ENCODE assay signal across 11 cellular contexts in the genomic region with DNA sequence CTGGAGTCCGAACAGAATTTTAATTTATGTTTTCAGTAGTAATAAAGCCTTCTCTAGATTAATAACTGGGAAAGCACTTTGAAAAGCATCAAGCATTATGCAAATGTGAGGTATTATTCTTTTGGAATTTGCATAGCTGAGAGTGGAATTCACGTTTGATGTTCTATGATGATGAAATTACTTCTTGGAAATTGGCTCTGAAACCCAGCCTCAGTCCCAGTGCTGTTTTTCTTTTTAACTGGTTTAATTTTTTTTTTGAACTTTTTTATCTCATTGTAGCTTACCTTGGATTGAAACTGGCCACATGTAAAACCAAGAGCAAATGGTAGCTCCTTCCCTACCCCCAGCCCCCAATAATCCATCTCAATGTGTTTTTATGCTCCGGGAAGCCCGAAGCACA. TPM values are rescaled to one million over a fixed set of nuclear protein-coding genes. Genes with fewer than 3 reads are reported as not detected.
A peak's percentile ranks its signal among the peaks of the same experiment; 100 is the strongest.
DNase-seq lines count a peak whose midpoint lies in the region; ATAC-seq and TF ChIP-seq lines count a peak whose summit lies in the region.
"Had no signal": no experiment of that assay in that cellular context is flagged by ENCODE, and none has a peak within 500 bp of the region (broad histone marks: within the 10 kb centered on the region; RNA-seq: fewer than 3 reads in every experiment).

No MANE protein-coding gene starts in this region.

- WGBS in endodermal cell (ENCODE audit: insufficient coverage in 1 of 2, insufficient read length in 1 of 2), 2 experiments, result 91 to 97% methylated on average over 2 to 4 of the region's 4 CpGs

- no peak for TF ChIP-seq POLR2A in breast epithelium (IDR thresholded peaks at IDR 0.05)

- H3K27me3 ChIP-seq in breast epithelium (no peaks in the 10 kb centered on the region), endodermal cell (ENCODE audit: control insufficient read depth, insufficient read depth, low read length, poor library complexity, severe bottlenecking) (no peaks in the 10 kb centered on the region)

- H3K9me3 Mint-ChIP-seq in MCF 10A (ENCODE audit: unreplicated experiment), result peaks cover 10% of the 10 kb centered on the region
- peaks cover 11% of the 10 kb centered on the region for H3K9me3 Mint-ChIP-seq in activated T-helper 17 cell treated with anti-CD3 and anti-CD28 coated beads, Interleukin-2, amount 50 U/mL, for 72 hours
- H3K9me3 Mint-ChIP-seq in memory B cell, result peaks cover 6% of the 10 kb centered on the region
- peaks cover 13% of the 10 kb centered on the region for H3K9me3 Mint-ChIP-seq in type B pancreatic cell
- peaks cover 39% of the 10 kb centered on the region for H3K9me3 Mint-ChIP-seq in endodermal cell

- H3K9me3 ChIP-seq in breast epithelium (peaks cover 0 to 4% of the 10 kb centered on the region in 2 donors), endodermal cell (ENCODE audit: control insufficient read depth, low read length) (peaks cover 38% of the 10 kb centered on the region)
- H3K9me3 ChIP-seq: SK-N-SH had no signal

- H3K4me3 ChIP-seq in breast epithelium (peak overlapping the region in 2 of 3 donors; percentile 3 to 28), endodermal cell (ENCODE audit: low read length) (no peak overlapping the region)

- no TSS peak for BruUV-seq in MCF 10A (replicated peaks; lab: Mats Ljungman, UMichigan)

- CTCF ChIA-PET in MCF 10A (lab: Yijun Ruan, JAX), result interaction anchor here (0.6 to 0.7 kb wide), 2 partner anchors 115 to 627 kb away, joined by 4 to 5 read pairs; no protein-coding TSS in a partner anchor

- ATAC-seq in activated T-helper 17 cell treated with anti-CD3 and anti-CD28 coated beads, Interleukin-2, amount 50 U/mL, for 72 hours (replicated peaks), result peak; percentile 23
- ATAC-seq in memory B cell (ENCODE audit: low read depth) (no peak), GM21723 (IDR thresholded peaks at IDR 0.05; ENCODE audit: unreplicated experiment) (no peak), HG03039 (IDR thresholded peaks at IDR 0.05; ENCODE audit: unreplicated experiment) (no peak)

- POLR2A ChIA-PET in MCF 10A (lab: Yijun Ruan, JAX), result interaction anchor here (0.5 kb wide), 1 partner anchor 424 kb away, joined by 3 read pairs; no protein-coding TSS in a partner anchor

- DNase-seq in breast epithelium (ENCODE audit: low spot score in 2 of 2) (no peak), MCF 10A (ENCODE audit: unreplicated experiment) (no peak), memory B cell (ENCODE audit: low spot score in 2 of 2) (no peak), type B pancreatic cell (ENCODE audit: extremely low spot score, unreplicated experiment) (no peak), endodermal cell (no peak)
- DNase-seq: NCI-H524, retina, SK-N-SH had no signal

- H3K27ac ChIP-seq in breast epithelium (no peak overlapping the region), endodermal cell (ENCODE audit: low read depth, low read length) (no peak overlapping the region)

- no peaks in the 10 kb centered on the region for H3K4me1 ChIP-seq in breast epithelium
- peaks cover 15% of the 10 kb centered on the region for H3K4me1 ChIP-seq in endodermal cell (ENCODE audit: control insufficient read depth, insufficient read depth, low read length)

- H3K36me3 Mint-ChIP-seq in MCF 10A (ENCODE audit: insufficient read depth, unreplicated experiment) (no peaks in the 10 kb centered on the region), memory B cell (peaks cover 5% of the 10 kb centered on the region), type B pancreatic cell (no peaks in the 10 kb centered on the region), endodermal cell (ENCODE audit: low read depth) (peaks cover 16% of the 10 kb centered on the region)
- H3K36me3 Mint-ChIP-seq in activated T-helper 17 cell treated with anti-CD3 and anti-CD28 coated beads, Interleukin-2, amount 50 U/mL, for 72 hours (ENCODE audit: low read depth), result peaks cover 7% of the 10 kb centered on the region

- H3K36me3 ChIP-seq in breast epithelium (no peaks in the 10 kb centered on the region), endodermal cell (ENCODE audit: control insufficient read depth, insufficient read depth, low read length) (no peaks in the 10 kb centered on the region)

- intact Hi-C loops in breast epithelium (cut with DNase I; ENCODE audit: low total_unique reads), result no loop called here
- intact Hi-C loops in MCF 10A (cut with micrococcal nuclease), result no loop called here

- H3K4me1 Mint-ChIP-seq in MCF 10A (ENCODE audit: insufficient read depth, unreplicated experiment) (peaks cover 5% of the 10 kb centered on the region), memory B cell (peaks cover 25% of the 10 kb centered on the region), type B pancreatic cell (ENCODE audit: unreplicated experiment) (peaks cover 20% of the 10 kb centered on the region), endodermal cell (peaks cover 41% of the 10 kb centered on the region)
- H3K4me1 Mint-ChIP-seq in activated T-helper 17 cell treated with anti-CD3 and anti-CD28 coated beads, Interleukin-2, amount 50 U/mL, for 72 hours, result peaks cover 18% of the 10 kb centered on the region

- H3K4me3 Mint-ChIP-seq in MCF 10A (ENCODE audit: unreplicated experiment) (no peak overlapping the region), memory B cell (peak overlapping the region; percentile 65), type B pancreatic cell (peak overlapping the region; percentile 11), endodermal cell (no peak overlapping the region)
- peak overlapping the region; percentile 83 for H3K4me3 Mint-ChIP-seq in activated T-helper 17 cell treated with anti-CD3 and anti-CD28 coated beads, Interleukin-2, amount 50 U/mL, for 72 hours

- no peak overlapping the region for H3K9ac ChIP-seq in endodermal cell (ENCODE audit: extremely low read depth, low read length, poor library complexity, severe bottlenecking)
- H3K9ac ChIP-seq: SK-N-SH had no signal

- TF ChIP-seq CTCF in breast epithelium (IDR thresholded peaks at IDR 0.05) (no peak), MCF 10A (IDR thresholded peaks at IDR 0.05; ENCODE audit: unreplicated experiment) (no peak), type B pancreatic cell (conservative IDR thresholded peaks at IDR 0.05) (no peak), endodermal cell (conservative IDR thresholded peaks at IDR 0.05) (no peak)

- H3K27me3 Mint-ChIP-seq in MCF 10A (ENCODE audit: insufficient read depth, unreplicated experiment) (peaks cover 21% of the 10 kb centered on the region), memory B cell (no peaks in the 10 kb centered on the region), type B pancreatic cell (peaks cover 22% of the 10 kb centered on the region), endodermal cell (ENCODE audit: insufficient read depth) (peaks cover 1% of the 10 kb centered on the region)
- H3K27me3 Mint-ChIP-seq in activated T-helper 17 cell treated with anti-CD3 and anti-CD28 coated beads, Interleukin-2, amount 50 U/mL, for 72 hours, result no peaks in the 10 kb centered on the region

- H3K27ac Mint-ChIP-seq in MCF 10A (ENCODE audit: low read depth, unreplicated experiment) (no peak overlapping the region), memory B cell (peak overlapping the region; percentile 74), type B pancreatic cell (no peak overlapping the region), endodermal cell (no peak overlapping the region)
- peak overlapping the region; percentile 89 for H3K27ac Mint-ChIP-seq in activated T-helper 17 cell treated with anti-CD3 and anti-CD28 coated beads, Interleukin-2, amount 50 U/mL, for 72 hours

RNA-seq across cellular contexts. Expression of a gene that starts 1.2 kb away (rescaled TPM):
- total RNA-seq in breast epithelium (10 to 100 TPM; 17.7 to 59.8 (median 17.9) TPM), MCF 10A (2022) (1.5 and 4.4 TPM in 2 replicates), type B pancreatic cell (ENCODE audit: low replicate concordance) (4.2 and 5.8 TPM in 2 replicates), endodermal cell (10 to 100 TPM in 1 of 2 donors, 1 to 10 TPM in 1; 7.6 to 13.5 TPM)
- 10 to 100 TPM; 17.8 to 22.0 TPM for total RNA-seq in activated T-helper 17 cell treated with anti-CD3 and anti-CD28 coated beads, Interleukin-2, amount 50 U/mL, for 72 hours
- polyA plus RNA-seq in endodermal cell (2013, experiment 1 of 2), result 2.6 TPM
- 2.7 TPM for polyA plus RNA-seq in endodermal cell (2013, experiment 2 of 2)

RNA-seq across cellular contexts. Expression of a gene that starts 52.5 kb away (rescaled TPM):
- 10 to 100 TPM; 26.4 to 31.8 (median 31.1) TPM for total RNA-seq in breast epithelium
- 64.3 and 93.9 TPM in 2 replicates for total RNA-seq in MCF 10A (2022)
- total RNA-seq in activated T-helper 17 cell treated with anti-CD3 and anti-CD28 coated beads, Interleukin-2, amount 50 U/mL, for 72 hours, result 10 to 100 TPM; 44.2 to 46.9 TPM
- total RNA-seq in type B pancreatic cell (ENCODE audit: low replicate concordance), result 84.7 and 89.1 TPM in 2 replicates
- 100 to 1,000 TPM in 1 of 2 donors, 10 to 100 TPM in 1; 95.1 to 125 TPM for total RNA-seq in endodermal cell
- polyA plus RNA-seq in endodermal cell (2013, experiment 1 of 2), result 32.0 TPM
- polyA plus RNA-seq in endodermal cell (2013, experiment 2 of 2), result 35.9 TPM

Comparison
In these comparisons a context has a peak if more than half of its experiments do, and no peak if none do; other contexts are left out.
1. H3K27ac Mint-ChIP-seq: peak in activated T-helper 17 cell treated with anti-CD3 and anti-CD28 coated beads, Interleukin-2, amount 50 U/mL, for 72 hours (single experiment) and memory B cell (single experiment); none in MCF 10A (single experiment), type B pancreatic cell (single experiment) and endodermal cell (single experiment).
2. H3K4me3 Mint-ChIP-seq: peak in activated T-helper 17 cell treated with anti-CD3 and anti-CD28 coated beads, Interleukin-2, amount 50 U/mL, for 72 hours (single experiment), memory B cell (single experiment) and type B pancreatic cell (single experiment); none in MCF 10A (single experiment) and endodermal cell (single experiment).